ENCODE assay signal across 1 cellular context in genomic region chr6:3139090-3139903, GRCh38.
TF ChIP-seq lines count a peak whose summit lies in the region.

No MANE protein-coding gene starts in this region.

TF ChIP-seq in HepG2, 621 proteins besides CTCF, POLR2A, EP300 and RAD21 (continued from another document and continues in another):
- peak; percentile 81 for TF ChIP-seq ZFP91 (CRISPR knock-in tag; IDR thresholded peaks at IDR 0.05; ENCODE audit: borderline replicate concordance)
- TF ChIP-seq SUZ12 (IDR thresholded peaks at IDR 0.05; ENCODE audit: low read depth, low read length): no peak
- TF ChIP-seq RXRA (CRISPR knock-in tag; IDR thresholded peaks at IDR 0.05): peak; percentile 95
- TF ChIP-seq SAP130 (CRISPR knock-in tag; IDR thresholded peaks at IDR 0.05; ENCODE audit: low read depth): peak; percentile 100
- TF ChIP-seq CCDC6 (CRISPR knock-in tag; IDR thresholded peaks at IDR 0.05): 0 out of 2 replicates have a peak, but pooled peaks have one; percentile 31
- 0 out of 2 replicates have a peak, but pooled peaks have one; percentile 44 for TF ChIP-seq ELF4 (CRISPR knock-in tag; IDR thresholded peaks at IDR 0.05; ENCODE audit: borderline replicate concordance)
- no peak for TF ChIP-seq MLLT10 (CRISPR knock-in tag; IDR thresholded peaks at IDR 0.05)
- peak; percentile 91 for TF ChIP-seq ZNF777 (CRISPR knock-in tag; IDR thresholded peaks at IDR 0.05)
- no peak for TF ChIP-seq ZNF780A (CRISPR knock-in tag; IDR thresholded peaks at IDR 0.05)
- no peak for TF ChIP-seq IKZF1 (IDR thresholded peaks at IDR 0.05)
- TF ChIP-seq MYPOP (CRISPR knock-in tag; IDR thresholded peaks at IDR 0.05): peak; percentile 86
- no peak for TF ChIP-seq DNMT1 (CRISPR knock-in tag; IDR thresholded peaks at IDR 0.05)
- 0 out of 2 replicates have a peak, but pooled peaks have one; percentile 71 for TF ChIP-seq ZMAT3 (CRISPR knock-in tag; conservative IDR thresholded peaks at IDR 0.05)
- no peak for TF ChIP-seq ONECUT2 (CRISPR knock-in tag; IDR thresholded peaks at IDR 0.05)
- no peak for TF ChIP-seq MTERF4 (CRISPR knock-in tag; IDR thresholded peaks at IDR 0.05)
- TF ChIP-seq AGO2 (optimal IDR thresholded peaks at IDR 0.05; ENCODE audit: low read depth, low read length): no peak
- no peak for TF ChIP-seq RORA (CRISPR knock-in tag; IDR thresholded peaks at IDR 0.05)
- TF ChIP-seq ZHX1 (CRISPR knock-in tag; IDR thresholded peaks at IDR 0.05; ENCODE audit: low read depth): 0 out of 2 replicates have a peak, but pooled peaks have one; percentile 48
- TF ChIP-seq TCF7 (IDR thresholded peaks at IDR 0.05; ENCODE audit: low read depth): peak; percentile 84
- 0 out of 2 replicates have a peak, but pooled peaks have one; percentile 10 for TF ChIP-seq NFE2L2 (IDR thresholded peaks at IDR 0.05; ENCODE audit: low read length)
- peak; percentile 91; the same call in 1 of the 2 replicates for TF ChIP-seq ZNF510 (CRISPR knock-in tag; IDR thresholded peaks at IDR 0.05; ENCODE audit: low read depth)
- TF ChIP-seq NFRKB (IDR thresholded peaks at IDR 0.05): no peak
- TF ChIP-seq MAZ (IDR thresholded peaks at IDR 0.05; ENCODE audit: borderline replicate concordance, low read depth, low read length): 0 out of 2 replicates have a peak, but pooled peaks have one; percentile 32
- TF ChIP-seq MAZ (CRISPR knock-in tag; IDR thresholded peaks at IDR 0.05; ENCODE audit: low read depth): no peak
- TF ChIP-seq YEATS4 (CRISPR knock-in tag; IDR thresholded peaks at IDR 0.05; ENCODE audit: borderline replicate concordance): peak; percentile 61; the same call in 1 of the 2 replicates
- TF ChIP-seq ZNF318 (CRISPR knock-in tag; IDR thresholded peaks at IDR 0.05): no peak
- no peak for TF ChIP-seq TOPORS (CRISPR knock-in tag; IDR thresholded peaks at IDR 0.05)
- TF ChIP-seq CREBL2 (CRISPR knock-in tag; IDR thresholded peaks at IDR 0.05; ENCODE audit: borderline replicate concordance): no peak
- TF ChIP-seq ZNF713 (CRISPR knock-in tag; IDR thresholded peaks at IDR 0.05): no peak
- TF ChIP-seq ZNF737 (CRISPR knock-in tag; IDR thresholded peaks at IDR 0.05; ENCODE audit: borderline replicate concordance): no peak
- peak; percentile 17; the same call in 1 of the 2 replicates for TF ChIP-seq FOSL1 (CRISPR knock-in tag; IDR thresholded peaks at IDR 0.05; ENCODE audit: borderline replicate concordance)
- no peak for TF ChIP-seq ZNF251 (CRISPR knock-in tag; IDR thresholded peaks at IDR 0.05)
- TF ChIP-seq CENPBD1 (CRISPR knock-in tag; IDR thresholded peaks at IDR 0.05; ENCODE audit: borderline replicate concordance, low read depth): no peak
- TF ChIP-seq RARA (CRISPR knock-in tag; IDR thresholded peaks at IDR 0.05): peak; percentile 86
- no peak; the same call in 1 of the 2 replicates for TF ChIP-seq ZBTB21 (CRISPR knock-in tag; IDR thresholded peaks at IDR 0.05)
- TF ChIP-seq, protein P1, sequence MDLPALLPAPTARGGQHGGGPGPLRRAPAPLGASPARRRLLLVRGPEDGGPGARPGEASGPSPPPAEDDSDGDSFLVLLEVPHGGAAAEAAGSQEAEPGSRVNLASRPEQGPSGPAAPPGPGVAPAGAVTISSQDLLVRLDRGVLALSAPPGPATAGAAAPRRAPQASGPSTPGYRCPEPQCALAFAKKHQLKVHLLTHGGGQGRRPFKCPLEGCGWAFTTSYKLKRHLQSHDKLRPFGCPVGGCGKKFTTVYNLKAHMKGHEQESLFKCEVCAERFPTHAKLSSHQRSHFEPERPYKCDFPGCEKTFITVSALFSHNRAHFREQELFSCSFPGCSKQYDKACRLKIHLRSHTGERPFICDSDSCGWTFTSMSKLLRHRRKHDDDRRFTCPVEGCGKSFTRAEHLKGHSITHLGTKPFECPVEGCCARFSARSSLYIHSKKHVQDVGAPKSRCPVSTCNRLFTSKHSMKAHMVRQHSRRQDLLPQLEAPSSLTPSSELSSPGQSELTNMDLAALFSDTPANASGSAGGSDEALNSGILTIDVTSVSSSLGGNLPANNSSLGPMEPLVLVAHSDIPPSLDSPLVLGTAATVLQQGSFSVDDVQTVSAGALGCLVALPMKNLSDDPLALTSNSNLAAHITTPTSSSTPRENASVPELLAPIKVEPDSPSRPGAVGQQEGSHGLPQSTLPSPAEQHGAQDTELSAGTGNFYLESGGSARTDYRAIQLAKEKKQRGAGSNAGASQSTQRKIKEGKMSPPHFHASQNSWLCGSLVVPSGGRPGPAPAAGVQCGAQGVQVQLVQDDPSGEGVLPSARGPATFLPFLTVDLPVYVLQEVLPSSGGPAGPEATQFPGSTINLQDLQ (CRISPR knock-in tag; IDR thresholded peaks at IDR 0.05): no peak; the same call in 1 of the 2 replicates
- TF ChIP-seq KDM4B (CRISPR knock-in tag; IDR thresholded peaks at IDR 0.05): peak; percentile 57; the same call in 1 of the 2 replicates
- TF ChIP-seq RBFOX2 (IDR thresholded peaks at IDR 0.05; ENCODE audit: low read depth, low read length): peak; percentile 41; the same call in 1 of the 2 replicates
- TF ChIP-seq PPARG (CRISPR knock-in tag; conservative IDR thresholded peaks at IDR 0.05): peak; percentile 77
- TF ChIP-seq PAF1 (CRISPR knock-in tag; IDR thresholded peaks at IDR 0.05): no peak
- TF ChIP-seq HMG20A (CRISPR knock-in tag; IDR thresholded peaks at IDR 0.05; ENCODE audit: borderline replicate concordance): peak; percentile 92; the same call in 1 of the 2 replicates
- no peak for TF ChIP-seq RNF2 (conservative IDR thresholded peaks at IDR 0.05; ENCODE audit: low read depth)
- no peak for TF ChIP-seq IRX3 (CRISPR knock-in tag; IDR thresholded peaks at IDR 0.05; ENCODE audit: borderline replicate concordance, low read depth)
- peak; percentile 8; the same call in 1 of the 2 replicates for TF ChIP-seq NR2F2 (IDR thresholded peaks at IDR 0.05; ENCODE audit: borderline replicate concordance, low read depth)
- peak; percentile 97 for TF ChIP-seq ZFP36L1 (CRISPR knock-in tag; IDR thresholded peaks at IDR 0.05)
- TF ChIP-seq THYN1 (CRISPR knock-in tag; IDR thresholded peaks at IDR 0.05; ENCODE audit: borderline replicate concordance, low read depth): 0 out of 2 replicates have a peak, but pooled peaks have one; percentile 63
- TF ChIP-seq CHD4 (IDR thresholded peaks at IDR 0.05; ENCODE audit: borderline replicate concordance, low read length): peak; percentile 35; the same call in 1 of the 2 replicates
